Comparison of ENCODE assay signal across 33 cellular contexts in genomic region chr4:65921180-65921579, GRCh38.
"Had no signal": no experiment of that assay in that cellular context is flagged by ENCODE, and none has a peak within 500 bp of the region (broad histone marks: within the 10 kb centered on the region; RNA-seq: fewer than 3 reads in every experiment).

No MANE protein-coding gene starts in this region.

- H3K9ac ChIP-seq: KMS-11 had no signal

- DNase-seq: Karpas-422, Kasumi-1, MG63, MM.1S, MV-4-11, NCI-H1048, NCI-H1092, NCI-H1092 treated with DMSO at 0.1 percent for 48 hours, NCI-H1105, NCI-H1105 treated with DMSO at 0.1 percent for 48 hours, NCI-H1417, NCI-H1417 treated with DMSO at 0.1 percent for 48 hours, NCI-H1436, NCI-H1436 treated with DMSO at 0.1 percent for 48 hours, NCI-H146, NCI-H1694, NCI-H1694 treated with DMSO at 0.1 percent for 48 hours, NCI-H187, NCI-H187 treated with DMSO at 0.1 percent for 48 hours, NCI-H1930, NCI-H2029, NCI-H2029 treated with DMSO at 0.1 percent for 48 hours, NCI-H2081, NCI-H2081 treated with DMSO at 0.1 percent for 48 hours, NCI-H2107, NCI-H2171, NCI-H2227 treated with DMSO at 0.1 percent for 48 hours, NCI-H226, NCI-H345, NCI-H446, NCI-H446 treated with DMSO at 0.1 percent for 48 hours, NCI-H510A had no signal

- H3K27ac ChIP-seq: KMS-11 had no signal

- H3K27me3 ChIP-seq: MG63 had no signal

- H3K4me3 ChIP-seq: MG63 had no signal

- H3K4me2 ChIP-seq: KMS-11 had no signal

- H3K9me3 ChIP-seq: MG63 had no signal

- H3K36me3 ChIP-seq: MG63 had no signal
